1 cellular context compared by ENCODE assay signal in genomic region chr9:35940474-35941467, GRCh38.
TF ChIP-seq lines count a peak whose summit lies in the region.

No MANE protein-coding gene starts in this region.

TF ChIP-seq in IMR-90, 13 proteins besides CTCF, POLR2A, EP300 and RAD21:
- TF ChIP-seq ELK1 (IDR thresholded peaks at IDR 0.05; ENCODE audit: borderline replicate concordance, low read depth, low read length) (no peak), RCOR1 (IDR thresholded peaks at IDR 0.05; ENCODE audit: insufficient replicate concordance, low read length) (no peak), NFE2L2 (IDR thresholded peaks at IDR 0.05; ENCODE audit: low read depth, low read length) (no peak), SMC3 (IDR thresholded peaks at IDR 0.05; ENCODE audit: low read depth, low read length) (no peak), BHLHE40 (IDR thresholded peaks at IDR 0.05; ENCODE audit: low read depth, low read length) (no peak), USF2 (IDR thresholded peaks at IDR 0.05; ENCODE audit: low read depth, low read length) (no peak), RFX5 (IDR thresholded peaks at IDR 0.05; ENCODE audit: low read depth, low read length) (no peak), FOS (IDR thresholded peaks at IDR 0.05; ENCODE audit: low read depth, low read length) (no peak), MAFK (IDR thresholded peaks at IDR 0.05; ENCODE audit: low read depth, low read length) (no peak)
